Comparison of ENCODE assay signal across 1 cellular context in genomic region chr1:85707990-85708825, GRCh38.
TF ChIP-seq lines count a peak whose summit lies in the region.

ZNHIT6 (minus strand) TSS chr1:85708433; CDS start chr1:85708284, 149 bp downstream.

TF ChIP-seq in HEK293, 187 proteins besides CTCF, POLR2A, EP300 and RAD21 (continued from another document and continues in another):
- no peak for TF ChIP-seq ZNF645 (tag by site-specific recombination; IDR thresholded peaks at IDR 0.05)
- TF ChIP-seq ZNF223 (tag by site-specific recombination; IDR thresholded peaks at IDR 0.05): no peak
- TF ChIP-seq ZNF366 (tag by site-specific recombination; conservative IDR thresholded peaks at IDR 0.05): peak; percentile 83
- no peak for TF ChIP-seq ZNF138 (tag by site-specific recombination; IDR thresholded peaks at IDR 0.05; ENCODE audit: borderline replicate concordance)
- peak; percentile 17; the same call in 1 of the 2 replicates for TF ChIP-seq REST (tag by site-specific recombination; IDR thresholded peaks at IDR 0.05)
- TF ChIP-seq ZNF341 (tag by site-specific recombination; IDR thresholded peaks at IDR 0.05; ENCODE audit: low read depth): peak; percentile 100
- TF ChIP-seq ZNF664 (tag by site-specific recombination; IDR thresholded peaks at IDR 0.05): no peak
- peak; percentile 59 for TF ChIP-seq ZFP3 (tag by site-specific recombination; IDR thresholded peaks at IDR 0.05; ENCODE audit: low read depth)
- TF ChIP-seq ZBTB49 (tag by site-specific recombination; IDR thresholded peaks at IDR 0.05; ENCODE audit: low read depth): no peak
- TF ChIP-seq ZBTB6 (tag by site-specific recombination; IDR thresholded peaks at IDR 0.05): no peak
- no peak for TF ChIP-seq ZSCAN5A (tag by site-specific recombination; IDR thresholded peaks at IDR 0.05)
- TF ChIP-seq ZBTB10 (tag by site-specific recombination; IDR thresholded peaks at IDR 0.05): no peak
- no peak for TF ChIP-seq SETDB1 (IDR thresholded peaks at IDR 0.05; ENCODE audit: insufficient read length, low read length)
- peak; percentile 68 for TF ChIP-seq GLIS2 (tag by site-specific recombination; IDR thresholded peaks at IDR 0.05)
- TF ChIP-seq ZNF133 (tag by site-specific recombination; IDR thresholded peaks at IDR 0.05): no peak
- TF ChIP-seq SALL2 (tag by site-specific recombination; IDR thresholded peaks at IDR 0.05; ENCODE audit: borderline replicate concordance): no peak
- TF ChIP-seq ZNF112 (tag by site-specific recombination; IDR thresholded peaks at IDR 0.05): no peak
- TF ChIP-seq ZNF830 (tag by site-specific recombination; IDR thresholded peaks at IDR 0.05; ENCODE audit: low read depth): no peak
- peak; percentile 97 for TF ChIP-seq ZNF600 (tag by site-specific recombination; IDR thresholded peaks at IDR 0.05)
- TF ChIP-seq REPIN1 (tag by site-specific recombination; IDR thresholded peaks at IDR 0.05; ENCODE audit: low read depth): no peak
- no peak for TF ChIP-seq ZNF274 (IDR thresholded peaks at IDR 0.05; ENCODE audit: low read length)
- TF ChIP-seq ZNF274 (tag by site-specific recombination; IDR thresholded peaks at IDR 0.05; ENCODE audit: borderline replicate concordance): no peak
- TF ChIP-seq HOXD13 (CRISPR knock-in tag; IDR thresholded peaks at IDR 0.05; ENCODE audit: borderline replicate concordance): peak; percentile 69
- peak; percentile 85; the same call in 1 of the 2 replicates for TF ChIP-seq KLF9 (tag by site-specific recombination; IDR thresholded peaks at IDR 0.05; ENCODE audit: low read depth)
- no peak for TF ChIP-seq MEIS1 (CRISPR knock-in tag; IDR thresholded peaks at IDR 0.05; ENCODE audit: borderline replicate concordance)
- peak; percentile 17; the same call in 1 of the 2 replicates for TF ChIP-seq YY1 (tag by site-specific recombination; IDR thresholded peaks at IDR 0.05)
- no peak for TF ChIP-seq ZNF624 (tag by site-specific recombination; IDR thresholded peaks at IDR 0.05)
- TF ChIP-seq ZNF324 (tag by site-specific recombination; IDR thresholded peaks at IDR 0.05): peak; percentile 61; the same call in 1 of the 2 replicates
- no peak for TF ChIP-seq AEBP2 (tag by site-specific recombination; IDR thresholded peaks at IDR 0.05; ENCODE audit: borderline replicate concordance)
- TF ChIP-seq ZNF175 (tag by site-specific recombination; IDR thresholded peaks at IDR 0.05): no peak
- no peak for TF ChIP-seq ZNF549 (tag by site-specific recombination; IDR thresholded peaks at IDR 0.05)
- peak; percentile 95 for TF ChIP-seq ZXDB (tag by site-specific recombination; IDR thresholded peaks at IDR 0.05)
- TF ChIP-seq ZBTB48 (tag by site-specific recombination; IDR thresholded peaks at IDR 0.05): peak; percentile 94
- TF ChIP-seq ZSCAN16 (tag by site-specific recombination; IDR thresholded peaks at IDR 0.05): no peak
- peak; percentile 82; the same call in 1 of the 2 replicates for TF ChIP-seq PRDM2 (tag by site-specific recombination; IDR thresholded peaks at IDR 0.05; ENCODE audit: borderline replicate concordance)
- peak; percentile 71 for TF ChIP-seq ZNF692 (tag by site-specific recombination; IDR thresholded peaks at IDR 0.05)
- no peak for TF ChIP-seq ZNF514 (tag by site-specific recombination; IDR thresholded peaks at IDR 0.05)
- TF ChIP-seq ZNF48 (tag by site-specific recombination; IDR thresholded peaks at IDR 0.05): no peak
